Comparison of ENCODE assay signal across 11 cellular contexts in genomic region chr9:32906213-32906612, GRCh38.
A peak's percentile ranks its signal among the peaks of the same experiment; 100 is the strongest.
DNase-seq lines count a peak whose midpoint lies in the region; ATAC-seq and FAIRE-seq lines count a peak whose summit lies in the region.
"Had no signal": no experiment of that assay in that cellular context is flagged by ENCODE, and none has a peak within 500 bp of the region (broad histone marks: within the 10 kb centered on the region; RNA-seq: fewer than 3 reads in every experiment).

No MANE protein-coding gene starts in this region.

- H3K4me1 ChIP-seq in small intestine (ENCODE audit: control insufficient read depth in 2 of 2, insufficient read depth in 1 of 2, low read depth in 1 of 2, low read length in 1 of 2), result no peaks in the 10 kb centered on the region
- H3K4me1 ChIP-seq: breast epithelium, left ventricle myocardium inferior had no signal

- DNase-seq in NOMO-1 (lab: John Stamatoyannopoulos, UW; ENCODE audit: unreplicated experiment in 2 of 2) (peak; percentile 62 to 95), NCI-H526 treated with DMSO at 0.1 percent for 48 hours (lab: John Stamatoyannopoulos, UW) (no peak), retina (no peak), small intestine (no peak)
- DNase-seq in stimulated activated naive CD8-positive, alpha-beta T cell treated with anti-CD3 and anti-CD28 coated beads, Interleukin-15, Interleukin-2, amounts not matched to agents 100 U/mL and 50 U/mL, for 24 hours, result no peak
- DNase-seq: left ventricle myocardium inferior, NCI-H2171 treated with DMSO at 0.1 percent for 48 hours had no signal

- H3K9me3 ChIP-seq in small intestine (ENCODE audit: control insufficient read depth, low read depth), result no peaks in the 10 kb centered on the region

- no peak overlapping the region for H3K4me3 ChIP-seq in small intestine (ENCODE audit: low read depth in 1 of 2, low read length in 2 of 2)
- H3K4me3 ChIP-seq: breast epithelium, left ventricle myocardium inferior had no signal

- ATAC-seq in GM18498 (IDR thresholded peaks at IDR 0.05; ENCODE audit: unreplicated experiment) (peak; percentile 95), GM21360 (IDR thresholded peaks at IDR 0.05; ENCODE audit: unreplicated experiment) (peak; percentile 87), HG03045 (IDR thresholded peaks at IDR 0.05; ENCODE audit: unreplicated experiment) (peak; percentile 83)
- no peak for ATAC-seq in stimulated activated naive CD8-positive, alpha-beta T cell treated with anti-CD3 and anti-CD28 coated beads, Interleukin-15, Interleukin-2, amounts not matched to agents 100 U/mL and 50 U/mL, for 24 hours

- no peak for FAIRE-seq in small intestine (lab: Jason Lieb, UNC)

- 61 to 74% (median 74%) methylated on average over 7 of the region's 7 CpGs for whole genome bisulfite sequencing in small intestine, 3 donors

- H3K36me3 ChIP-seq in small intestine (ENCODE audit: control insufficient read depth in 2 of 2, insufficient read depth in 2 of 2, low read length in 2 of 2), result no peaks in the 10 kb centered on the region
- H3K36me3 ChIP-seq: breast epithelium, left ventricle myocardium inferior had no signal

- peaks cover 0 to 2% of the 10 kb centered on the region in 2 donors for H3K27me3 ChIP-seq in small intestine (ENCODE audit: control insufficient read depth in 2 of 2, insufficient read depth in 2 of 2, low read length in 2 of 2)
- H3K27me3 ChIP-seq: breast epithelium had no signal

- no peak overlapping the region for H3K27ac ChIP-seq in small intestine (ENCODE audit: low read depth in 1 of 2, low read length in 1 of 2)
- H3K27ac ChIP-seq: breast epithelium, left ventricle myocardium inferior had no signal

Comparison
In these comparisons a context has a peak if more than half of its experiments do, and no peak if none do; other contexts are left out.
1. DNase-seq: peak in NOMO-1 (2 of 2); none in NCI-H526 treated with DMSO at 0.1 percent for 48 hours (single experiment), stimulated activated naive CD8-positive, alpha-beta T cell treated with anti-CD3 and anti-CD28 coated beads, Interleukin-15, Interleukin-2, amounts not matched to agents 100 U/mL and 50 U/mL, for 24 hours (single experiment), retina (single experiment) and small intestine (single experiment).